In the genomic region with DNA sequence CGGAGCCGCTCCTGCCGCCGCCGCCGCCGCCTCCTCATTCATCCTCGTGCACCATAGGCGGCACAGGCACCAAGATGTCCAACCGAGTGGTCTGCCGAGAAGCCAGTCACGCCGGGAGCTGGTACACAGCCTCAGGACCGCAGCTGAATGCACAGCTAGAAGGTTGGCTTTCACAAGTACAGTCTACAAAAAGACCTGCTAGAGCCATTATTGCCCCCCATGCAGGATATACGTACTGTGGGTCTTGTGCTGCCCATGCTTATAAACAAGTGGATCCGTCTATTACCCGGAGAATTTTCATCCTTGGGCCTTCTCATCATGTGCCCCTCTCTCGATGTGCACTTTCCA, we compare ENCODE assay signal across 8 cellular contexts. TPM values are rescaled to one million over a fixed set of nuclear protein-coding genes. Genes with fewer than 3 reads are reported as not detected.
DNase-seq lines count a peak whose midpoint lies in the region; TF ChIP-seq lines count a peak whose summit lies in the region.
"Not testable (repeated sequence)": the region's sequence is repeated elsewhere in the genome, so short reads cannot be mapped to it uniquely, and the experiment has no call there.

No MANE protein-coding gene starts in this region.

- H3K4me3 Mint-ChIP-seq in activated naive CD4-positive, alpha-beta T cell treated with anti-CD3 and anti-CD28 coated beads for 36 hours, result peak overlapping the region; percentile 76
- peak overlapping the region; percentile 81 for H3K4me3 Mint-ChIP-seq in dendritic cell treated with granulocyte-macrophage colony-stimulating factor and Interleukin-4, amounts not matched to agents 40 ng/mL and 50 ng/mL, for 4 days
- peak overlapping the region; percentile 88 for H3K4me3 Mint-ChIP-seq in neural crest cell

- H3K4me1 Mint-ChIP-seq in activated naive CD4-positive, alpha-beta T cell treated with anti-CD3 and anti-CD28 coated beads for 36 hours (ENCODE audit: low read depth), result peaks cover 15% of the 10 kb centered on the region
- H3K4me1 Mint-ChIP-seq in dendritic cell treated with granulocyte-macrophage colony-stimulating factor and Interleukin-4, amounts not matched to agents 40 ng/mL and 50 ng/mL, for 4 days (ENCODE audit: low read depth), result peaks cover 63% of the 10 kb centered on the region
- H3K4me1 Mint-ChIP-seq in neural crest cell, result peaks cover 19% of the 10 kb centered on the region

- peak overlapping the region; percentile 56 for H3K4me2 ChIP-seq in BLaER1

- 19 to 29% (median 25%) methylated on average over 7 to 10 of the region's 18 CpGs for WGBS in stomach, 5 donors

- H4K20me1 ChIP-seq in BLaER1, result peaks cover 15% of the 10 kb centered on the region

- not testable (repeated sequence) for H3K36me3 Mint-ChIP-seq in activated naive CD4-positive, alpha-beta T cell treated with anti-CD3 and anti-CD28 coated beads for 36 hours (ENCODE audit: low read depth); dendritic cell treated with granulocyte-macrophage colony-stimulating factor and Interleukin-4, amounts not matched to agents 40 ng/mL and 50 ng/mL, for 4 days (ENCODE audit: low read depth); neural crest cell (ENCODE audit: low read depth)

- not testable (repeated sequence) for H3K9me3 Mint-ChIP-seq in activated naive CD4-positive, alpha-beta T cell treated with anti-CD3 and anti-CD28 coated beads for 36 hours; dendritic cell treated with granulocyte-macrophage colony-stimulating factor and Interleukin-4, amounts not matched to agents 40 ng/mL and 50 ng/mL, for 4 days; neural crest cell

- H3K4me1 ChIP-seq in BLaER1 (peaks cover 22% of the 10 kb centered on the region), HUES48 (ENCODE audit: control insufficient read depth, insufficient read depth, low read length) (peaks cover 13% of the 10 kb centered on the region; the same call in 1 of the 2 replicates), right atrium auricular region (peaks cover 0 to 25% of the 10 kb centered on the region in 2 donors), stomach (peaks cover 19 to 50% (median 36%) of the 10 kb centered on the region in 4 donors)

- not testable (repeated sequence) for H3K9ac ChIP-seq in BLaER1; HUES48 (ENCODE audit: low read depth, low read length); SK-N-MC (ENCODE audit: insufficient read length)

- intact Hi-C loops in activated naive CD4-positive, alpha-beta T cell treated with anti-CD3 and anti-CD28 coated beads for 36 hours (cut with micrococcal nuclease); dendritic cell treated with granulocyte-macrophage colony-stimulating factor and Interleukin-4, amounts not matched to agents 40 ng/mL and 50 ng/mL, for 4 days (cut with micrococcal nuclease); stomach (cut with DNase I; ENCODE audit: low total_unique reads): not testable (repeated sequence)

- not testable (repeated sequence) for H3K27ac ChIP-seq in BLaER1; HUES48 (ENCODE audit: low read depth, low read length); SK-N-MC
- H3K27ac ChIP-seq in right atrium auricular region, result peak overlapping the region in 1 of 2 donors; percentile 53
- peak overlapping the region in 2 of 5 donors; percentile 65 to 81 for H3K27ac ChIP-seq in stomach

- H3K4me3 ChIP-seq in BLaER1, result peak overlapping the region; percentile 54
- H3K4me3 ChIP-seq in HUES48 (ENCODE audit: low read depth, low read length), result peak overlapping the region; percentile 49
- H3K4me3 ChIP-seq in SK-N-MC, result peak overlapping the region; percentile 42
- H3K4me3 ChIP-seq in right atrium auricular region, result peak overlapping the region; percentile 49 to 64
- peak overlapping the region; percentile 49 to 58 (median 50) for H3K4me3 ChIP-seq in stomach

- H3K36me3 ChIP-seq in BLaER1; HUES48 (ENCODE audit: control insufficient read depth, insufficient read depth, low read length); SK-N-MC (ENCODE audit: insufficient read depth, low read length); right atrium auricular region; stomach: not testable (repeated sequence)

- not testable (repeated sequence) for H3K9me3 ChIP-seq in BLaER1; HUES48 (ENCODE audit: control insufficient read depth, insufficient read depth, low read length); SK-N-MC (ENCODE audit: low read depth, low read length); right atrium auricular region; stomach

- DNase-seq in SK-N-MC (ENCODE audit: low read depth, low spot score); activated naive CD4-positive, alpha-beta T cell treated with anti-CD3 and anti-CD28 coated beads for 36 hours; right atrium auricular region (ENCODE audit: low spot score); neural crest cell (ENCODE audit: low read depth, low spot score); stomach: not testable (repeated sequence)

- not testable (repeated sequence) for TF ChIP-seq CTCF in right atrium auricular region (IDR thresholded peaks at IDR 0.05); neural crest cell (conservative IDR thresholded peaks at IDR 0.05); stomach (IDR thresholded peaks at IDR 0.05)

- peaks cover 55% of the 10 kb centered on the region for H3K27me3 ChIP-seq in BLaER1
- peaks cover 38% of the 10 kb centered on the region for H3K27me3 ChIP-seq in HUES48 (ENCODE audit: control insufficient read depth, insufficient read depth, low read length)
- not testable (repeated sequence) for H3K27me3 ChIP-seq in right atrium auricular region, stomach

- not testable (repeated sequence) for H3K27me3 Mint-ChIP-seq in activated naive CD4-positive, alpha-beta T cell treated with anti-CD3 and anti-CD28 coated beads for 36 hours (ENCODE audit: low read depth)
- peaks cover 16% of the 10 kb centered on the region for H3K27me3 Mint-ChIP-seq in dendritic cell treated with granulocyte-macrophage colony-stimulating factor and Interleukin-4, amounts not matched to agents 40 ng/mL and 50 ng/mL, for 4 days
- peaks cover 48% of the 10 kb centered on the region for H3K27me3 Mint-ChIP-seq in neural crest cell (ENCODE audit: low read depth)

- CTCF ChIA-PET in activated naive CD4-positive, alpha-beta T cell treated with anti-CD3 and anti-CD28 coated beads for 36 hours (lab: Charles Lee), result interaction anchor here (0.6 to 1.2 kb wide), 2 partner anchors 11 to 55 kb away, joined by 3 to 4 read pairs; no protein-coding TSS in a partner anchor

- not testable (repeated sequence) for TF ChIP-seq POLR2A in stomach (IDR thresholded peaks at IDR 0.05)

- not testable (repeated sequence) for H3K27ac Mint-ChIP-seq in activated naive CD4-positive, alpha-beta T cell treated with anti-CD3 and anti-CD28 coated beads for 36 hours; dendritic cell treated with granulocyte-macrophage colony-stimulating factor and Interleukin-4, amounts not matched to agents 40 ng/mL and 50 ng/mL, for 4 days
- H3K27ac Mint-ChIP-seq in neural crest cell (ENCODE audit: unreplicated experiment), result peak overlapping the region; percentile 83

- not testable (repeated sequence) for TF ChIP-seq EP300 in stomach (IDR thresholded peaks at IDR 0.05)

RNA-seq across cellular contexts. Expression of a gene that starts 4.5 kb away (rescaled TPM):
- total RNA-seq in activated naive CD4-positive, alpha-beta T cell treated with anti-CD3 and anti-CD28 coated beads for 36 hours, result 10 to 100 TPM; 13.3 to 13.7 TPM
- total RNA-seq in right atrium auricular region (1 to 10 TPM; 1.8 to 8.2 TPM), neural crest cell (2.1 and 2.8 TPM in 2 replicates), stomach (10 to 100 TPM in 1 of 5 donors, 1 to 10 TPM in 2, not detected in 2; 1.1 to 10.7 (median 4.7) TPM)
- 10 to 100 TPM in 1 of 3 donors, 1 to 10 TPM in 2; 4.4 to 32.8 (median 6.4) TPM for polyA plus RNA-seq in stomach

RNA-seq across cellular contexts. Expression of a gene that starts 26.2 kb away (rescaled TPM):
- 10 to 100 TPM; 16.4 to 19.6 TPM for total RNA-seq in activated naive CD4-positive, alpha-beta T cell treated with anti-CD3 and anti-CD28 coated beads for 36 hours
- total RNA-seq in right atrium auricular region (1 to 10 TPM; 4.0 to 4.9 TPM), neural crest cell (13.5 and 14.5 TPM in 2 replicates), stomach (10 to 100 TPM; 33.8 to 63.2 (median 49.2) TPM)
- polyA plus RNA-seq in stomach, result 10 to 100 TPM in 1 of 3 donors, 1 to 10 TPM in 2; 4.1 to 16.5 (median 4.6) TPM
